In genomic region chr15:32347037-32347436, GRCh38 we compare ENCODE assay signal across 4 cellular contexts. TPM values are rescaled to one million over a fixed set of nuclear protein-coding genes. Genes with fewer than 3 reads are reported as not detected.
"Had no signal": no experiment of that assay in that cellular context is flagged by ENCODE, and none has a peak within 500 bp of the region (broad histone marks: within the 10 kb centered on the region; RNA-seq: fewer than 3 reads in every experiment).

No MANE protein-coding gene starts in this region.

RNA-seq across cellular contexts. Expression of gene GOLGA8K, which starts 56.1 kb away (rescaled TPM):
- total RNA-seq: esophagus mucosa, kidney epithelial cell, myocyte, stomach had no signal
